8 cellular contexts compared by ENCODE assay signal in the genomic region with DNA sequence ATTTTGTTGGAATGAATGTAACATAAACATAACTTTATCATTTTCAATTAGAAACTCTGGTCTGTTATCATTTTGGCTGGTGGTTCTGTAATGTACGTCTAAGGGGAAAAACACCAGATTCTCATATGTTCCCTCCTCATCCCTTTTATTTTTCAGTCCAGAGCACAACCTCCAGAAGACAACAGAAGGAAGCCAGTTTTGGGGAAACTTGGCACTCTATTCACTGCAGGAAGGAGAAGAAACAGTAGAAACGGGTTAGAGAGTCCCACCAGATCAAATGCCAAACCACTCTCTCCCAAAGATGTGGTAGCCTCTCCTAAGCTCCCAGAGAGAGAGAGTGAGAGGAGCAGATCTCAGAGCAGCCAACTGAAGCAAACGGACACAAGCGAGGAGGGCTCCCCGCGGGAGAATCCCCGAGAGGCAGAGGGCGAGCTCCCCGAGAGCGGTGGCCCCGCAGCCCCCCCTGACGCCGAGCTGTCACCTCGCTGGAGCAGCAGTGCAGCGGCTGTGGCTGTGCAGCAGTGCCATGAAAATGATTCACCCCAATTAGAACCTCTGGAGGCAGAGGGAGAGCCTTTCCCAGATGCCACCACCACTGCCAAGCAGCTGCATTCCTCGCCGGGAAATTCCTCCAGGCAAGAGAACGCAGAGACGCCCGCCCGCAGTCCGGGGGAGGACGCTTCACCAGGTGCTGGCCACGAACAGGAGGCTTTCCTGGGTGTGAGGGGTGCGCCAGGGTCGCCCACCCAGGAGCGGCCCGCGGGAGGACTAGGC.
A peak's percentile ranks its signal among the peaks of the same experiment; 100 is the strongest.
DNase-seq lines count a peak whose midpoint lies in the region; ATAC-seq and TF ChIP-seq lines count a peak whose summit lies in the region.

No MANE protein-coding gene starts in this region.

- peaks cover 6% of the 10 kb centered on the region; the same call in 1 of the 2 replicates for H3K4me1 ChIP-seq in Caco-2
- peaks cover 5 to 59% (median 58%) of the 10 kb centered on the region in 5 donors for H3K4me1 ChIP-seq in subcutaneous abdominal adipose tissue (ENCODE audit: control insufficient read depth in 5 of 5, insufficient read depth in 5 of 5, low read length in 5 of 5)

- H3K9me3 ChIP-seq in Caco-2 (no peaks in the 10 kb centered on the region), subcutaneous abdominal adipose tissue (ENCODE audit: control insufficient read depth in 5 of 5, low read length in 5 of 5) (no peaks in the 10 kb centered on the region)

- peaks cover 5% of the 10 kb centered on the region for H3K27me3 Mint-ChIP-seq in Caco-2 (ENCODE audit: insufficient read depth, unreplicated experiment)
- H3K27me3 Mint-ChIP-seq in T-helper 1 cell treated with Interleukin-12 subunit alpha and Interleukin-12 subunit beta and Interleukin-4 antibody, amounts not matched to agents 30 μg/mL and 1 μg/mL, for 36 hours (ENCODE audit: low read depth): peaks cover 27% of the 10 kb centered on the region
- no peaks in the 10 kb centered on the region for H3K27me3 Mint-ChIP-seq in dendritic cell treated with granulocyte-macrophage colony-stimulating factor and Interleukin-4, amounts not matched to agents 40 ng/mL and 50 ng/mL, for 4 days

- H3K36me3 ChIP-seq in Caco-2 (ENCODE audit: control insufficient read depth, insufficient read depth, low read length) (no peaks in the 10 kb centered on the region), subcutaneous abdominal adipose tissue (ENCODE audit: control insufficient read depth in 5 of 5, insufficient read depth in 5 of 5, low read length in 5 of 5) (no peaks in the 10 kb centered on the region)

- no peaks in the 10 kb centered on the region; the same call in none of the 2 replicates for H3K27me3 ChIP-seq in Caco-2 (replicated peaks; ENCODE audit: control insufficient read depth, insufficient read depth, low read length)
- no peaks in the 10 kb centered on the region for H3K27me3 ChIP-seq in subcutaneous abdominal adipose tissue (ENCODE audit: control insufficient read depth in 5 of 5, insufficient read depth in 4 of 5, low read length in 5 of 5)

- peak overlapping the region; percentile 78 for H3K4me3 ChIP-seq in Caco-2 (ENCODE audit: low read depth, low read length)
- peak overlapping the region; percentile 62 for H3K4me3 ChIP-seq in lower leg skin (ENCODE audit: low read depth, poor library complexity, severe bottlenecking)
- peak overlapping the region; percentile 51 to 94 (median 86) for H3K4me3 ChIP-seq in subcutaneous abdominal adipose tissue (ENCODE audit: low read depth in 1 of 5, low read length in 5 of 5)

- intact Hi-C loops in Caco-2 (cut with micrococcal nuclease; ENCODE audit: unreplicated experiment) (loop anchor here (2.0 kb wide), 3 partner anchors 37 to 65 kb away; no protein-coding TSS in a partner anchor), lower leg skin (cut with DNase I; ENCODE audit: low total_unique reads) (no loop called here)
- intact Hi-C loops in dendritic cell treated with granulocyte-macrophage colony-stimulating factor and Interleukin-4, amounts not matched to agents 40 ng/mL and 50 ng/mL, for 4 days (cut with micrococcal nuclease): loop anchor here (1.0 to 2.0 kb wide), 3 partner anchors 10 to 63 kb away; no protein-coding TSS in a partner anchor

- CTCF ChIA-PET in Caco-2 (lab: Charles Lee): interaction anchor here (1.0 to 1.6 kb wide), 4 partner anchors 55 to 486 kb away, joined by 3 to 5 read pairs (median 3); no protein-coding TSS in a partner anchor

- H3K36me3 Mint-ChIP-seq in Caco-2 (ENCODE audit: insufficient read depth, unreplicated experiment): no peaks in the 10 kb centered on the region
- no peaks in the 10 kb centered on the region for H3K36me3 Mint-ChIP-seq in T-helper 1 cell treated with Interleukin-12 subunit alpha and Interleukin-12 subunit beta and Interleukin-4 antibody, amounts not matched to agents 30 μg/mL and 1 μg/mL, for 36 hours (ENCODE audit: low read depth)
- H3K36me3 Mint-ChIP-seq in dendritic cell treated with granulocyte-macrophage colony-stimulating factor and Interleukin-4, amounts not matched to agents 40 ng/mL and 50 ng/mL, for 4 days (ENCODE audit: low read depth): peaks cover 18% of the 10 kb centered on the region

- peak overlapping the region; percentile 98 for H3K27ac ChIP-seq in subcutaneous abdominal adipose tissue (ENCODE audit: low read depth, low read length)

- H3K27ac Mint-ChIP-seq in Caco-2 (ENCODE audit: unreplicated experiment): peak overlapping the region; percentile 66
- peak overlapping the region; percentile 84 for H3K27ac Mint-ChIP-seq in T-helper 1 cell treated with Interleukin-12 subunit alpha and Interleukin-12 subunit beta and Interleukin-4 antibody, amounts not matched to agents 30 μg/mL and 1 μg/mL, for 36 hours
- H3K27ac Mint-ChIP-seq in dendritic cell treated with granulocyte-macrophage colony-stimulating factor and Interleukin-4, amounts not matched to agents 40 ng/mL and 50 ng/mL, for 4 days: peak overlapping the region; percentile 96

- TF ChIP-seq CTCF in Caco-2 (IDR thresholded peaks at IDR 0.05; ENCODE audit: insufficient read depth in 1 of 2, low read depth in 1 of 2, low read length in 1 of 2, severe bottlenecking in 1 of 2, unreplicated experiment in 1 of 2) (no peak), lower leg skin (IDR thresholded peaks at IDR 0.05) (no peak)

- H3K4me3 Mint-ChIP-seq in Caco-2 (ENCODE audit: unreplicated experiment): peak overlapping the region; percentile 91
- peak overlapping the region; percentile 95 for H3K4me3 Mint-ChIP-seq in T-helper 1 cell treated with Interleukin-12 subunit alpha and Interleukin-12 subunit beta and Interleukin-4 antibody, amounts not matched to agents 30 μg/mL and 1 μg/mL, for 36 hours
- peak overlapping the region; percentile 86 for H3K4me3 Mint-ChIP-seq in dendritic cell treated with granulocyte-macrophage colony-stimulating factor and Interleukin-4, amounts not matched to agents 40 ng/mL and 50 ng/mL, for 4 days

- BruUV-seq in Caco-2 (replicated peaks; lab: Mats Ljungman, UMichigan): no TSS peak

- WGBS in lower leg skin, 2 donors: 0% methylated on average over 19 to 29 of the region's 29 CpGs

- POLR2A ChIA-PET in Caco-2 (lab: Charles Lee): no interaction called here

- DNase-seq in Caco-2 (peak in 1 of 2 experiments; percentile 41), HCEC 1CT (peak; percentile 54), lower leg skin (ENCODE audit: low spot score in 2 of 2) (peak; percentile 36 to 89)

- peak overlapping the region; percentile 10 to 95 (median 84) for H3K9ac ChIP-seq in subcutaneous abdominal adipose tissue (ENCODE audit: low read length in 5 of 5)

- ATAC-seq in GM21576 (IDR thresholded peaks at IDR 0.05; ENCODE audit: unreplicated experiment) (no peak), GM19035 (IDR thresholded peaks at IDR 0.05; ENCODE audit: unreplicated experiment) (no peak)

- TF ChIP-seq POLR2A in lower leg skin (IDR thresholded peaks at IDR 0.05): no peak

- peaks cover 12% of the 10 kb centered on the region for H3K4me1 Mint-ChIP-seq in Caco-2 (ENCODE audit: low read depth, unreplicated experiment)
- peaks cover 47% of the 10 kb centered on the region for H3K4me1 Mint-ChIP-seq in T-helper 1 cell treated with Interleukin-12 subunit alpha and Interleukin-12 subunit beta and Interleukin-4 antibody, amounts not matched to agents 30 μg/mL and 1 μg/mL, for 36 hours (ENCODE audit: low read depth)
- H3K4me1 Mint-ChIP-seq in dendritic cell treated with granulocyte-macrophage colony-stimulating factor and Interleukin-4, amounts not matched to agents 40 ng/mL and 50 ng/mL, for 4 days (ENCODE audit: low read depth): peaks cover 54% of the 10 kb centered on the region

- H3K9me3 Mint-ChIP-seq in Caco-2 (ENCODE audit: unreplicated experiment): no peaks in the 10 kb centered on the region
- H3K9me3 Mint-ChIP-seq in T-helper 1 cell treated with Interleukin-12 subunit alpha and Interleukin-12 subunit beta and Interleukin-4 antibody, amounts not matched to agents 30 μg/mL and 1 μg/mL, for 36 hours: no peaks in the 10 kb centered on the region
- no peaks in the 10 kb centered on the region for H3K9me3 Mint-ChIP-seq in dendritic cell treated with granulocyte-macrophage colony-stimulating factor and Interleukin-4, amounts not matched to agents 40 ng/mL and 50 ng/mL, for 4 days
